In genomic region chr2:64988420-64989125, GRCh38 we compare ENCODE assay signal across 8 cellular contexts. TPM values are rescaled to one million over a fixed set of nuclear protein-coding genes. Genes with fewer than 3 reads are reported as not detected.
DNase-seq lines count a peak whose midpoint lies in the region; ATAC-seq and TF ChIP-seq lines count a peak whose summit lies in the region.

No MANE protein-coding gene starts in this region.

- ATAC-seq in GM18907 (IDR thresholded peaks at IDR 0.05; ENCODE audit: unreplicated experiment): peak; percentile 37
- peak; percentile 28 for ATAC-seq in HG03135 (IDR thresholded peaks at IDR 0.05; ENCODE audit: unreplicated experiment)
- peak; percentile 47 for ATAC-seq in activated CD8-positive, alpha-beta T cell treated with anti-CD3 and anti-CD28 coated beads, Interleukin-2, amount 10 ng/mL, durations not matched to agents 7 days and 5 days

- peak; percentile 50 for TF ChIP-seq CTCF in endodermal cell (conservative IDR thresholded peaks at IDR 0.05)
- TF ChIP-seq CTCF in mesothelial cell of epicardium (IDR thresholded peaks at IDR 0.05; ENCODE audit: unreplicated experiment): peak; percentile 35

- 0% methylated on average over 19 to 65 of the region's 65 CpGs for WGBS in endodermal cell (ENCODE audit: insufficient coverage in 1 of 2, insufficient read length in 1 of 2), 2 experiments

- no peaks in the 10 kb centered on the region for H3K9me3 Mint-ChIP-seq in activated CD8-positive, alpha-beta T cell treated with anti-CD3 and anti-CD28 coated beads, Interleukin-2, amount 10 ng/mL, durations not matched to agents 7 days and 5 days (ENCODE audit: insufficient read depth)
- H3K9me3 Mint-ChIP-seq in endodermal cell: no peaks in the 10 kb centered on the region
- H3K9me3 Mint-ChIP-seq in mesothelial cell of epicardium: no peaks in the 10 kb centered on the region

- POLR2A ChIA-PET in activated CD8-positive, alpha-beta T cell treated with anti-CD3 and anti-CD28 coated beads, Interleukin-2, amount 10 ng/mL, durations not matched to agents 7 days and 5 days (lab: Charles Lee): interaction anchor here (1.0 to 4.7 kb wide), 7 partner anchors 9 to 70 kb away, joined by 3 to 41 read pairs (median 5); no protein-coding TSS in a partner anchor

- no peaks in the 10 kb centered on the region for H3K36me3 ChIP-seq in endodermal cell (ENCODE audit: control insufficient read depth, insufficient read depth, low read length)

- peak overlapping the region; percentile 82 for H3K27ac ChIP-seq in endodermal cell (ENCODE audit: low read depth, low read length)

- H3K9me3 ChIP-seq in endodermal cell (ENCODE audit: control insufficient read depth, low read length): no peaks in the 10 kb centered on the region

- DNase-seq in AG20443 (ENCODE audit: low spot score) (peak; percentile 84), NCI-H510A treated with DMSO at 0.1 percent for 48 hours (lab: John Stamatoyannopoulos, UW) (peak; percentile 63), endodermal cell (peak; percentile 82), mesothelial cell of epicardium (ENCODE audit: low spot score in 2 of 2, unreplicated experiment in 2 of 2) (peak; percentile 59 to 72)
- DNase-seq in activated CD8-positive, alpha-beta T cell treated with anti-CD3 and anti-CD28 coated beads, Interleukin-2, amount 10 ng/mL, durations not matched to agents 7 days and 5 days: peak; percentile 87
- DNase-seq in stimulated activated CD8-positive, alpha-beta memory T cell treated with anti-CD3 and anti-CD28 coated beads, Interleukin-4, amount 100 ng/mL, for 24 hours (ENCODE audit: low read depth): peak; percentile 16

- H3K9ac ChIP-seq in endodermal cell (ENCODE audit: extremely low read depth, low read length, poor library complexity, severe bottlenecking): peak overlapping the region; percentile 78

- H3K27ac Mint-ChIP-seq in activated CD8-positive, alpha-beta T cell treated with anti-CD3 and anti-CD28 coated beads, Interleukin-2, amount 10 ng/mL, durations not matched to agents 7 days and 5 days: peak overlapping the region; percentile 76
- H3K27ac Mint-ChIP-seq in endodermal cell: peak overlapping the region; percentile 69
- H3K27ac Mint-ChIP-seq in mesothelial cell of epicardium: peak overlapping the region; percentile 98

- peaks cover 60% of the 10 kb centered on the region for H3K27me3 ChIP-seq in endodermal cell (ENCODE audit: control insufficient read depth, insufficient read depth, low read length, poor library complexity, severe bottlenecking)

- peaks cover 66% of the 10 kb centered on the region for H3K4me1 Mint-ChIP-seq in activated CD8-positive, alpha-beta T cell treated with anti-CD3 and anti-CD28 coated beads, Interleukin-2, amount 10 ng/mL, durations not matched to agents 7 days and 5 days (ENCODE audit: low read depth)
- H3K4me1 Mint-ChIP-seq in endodermal cell (peaks cover 5% of the 10 kb centered on the region), mesothelial cell of epicardium (peaks cover 23% of the 10 kb centered on the region)

- no peaks in the 10 kb centered on the region for H3K4me1 ChIP-seq in endodermal cell (ENCODE audit: control insufficient read depth, insufficient read depth, low read length)

- peaks cover 43% of the 10 kb centered on the region for H3K36me3 Mint-ChIP-seq in activated CD8-positive, alpha-beta T cell treated with anti-CD3 and anti-CD28 coated beads, Interleukin-2, amount 10 ng/mL, durations not matched to agents 7 days and 5 days (ENCODE audit: low read depth)
- H3K36me3 Mint-ChIP-seq in endodermal cell (ENCODE audit: low read depth) (peaks cover 2% of the 10 kb centered on the region), mesothelial cell of epicardium (no peaks in the 10 kb centered on the region)

- peak overlapping the region; percentile 74 for H3K4me3 Mint-ChIP-seq in activated CD8-positive, alpha-beta T cell treated with anti-CD3 and anti-CD28 coated beads, Interleukin-2, amount 10 ng/mL, durations not matched to agents 7 days and 5 days
- peak overlapping the region; percentile 62 for H3K4me3 Mint-ChIP-seq in endodermal cell
- peak overlapping the region; percentile 81 for H3K4me3 Mint-ChIP-seq in mesothelial cell of epicardium

- CTCF ChIA-PET in activated CD8-positive, alpha-beta T cell treated with anti-CD3 and anti-CD28 coated beads, Interleukin-2, amount 10 ng/mL, durations not matched to agents 7 days and 5 days (lab: Charles Lee): interaction anchor here (0.6 to 10.0 kb wide), 7 partner anchors 9 to 73 kb away, joined by 3 to 104 read pairs (median 5); no protein-coding TSS in a partner anchor

- peak overlapping the region; percentile 77 for H3K4me3 ChIP-seq in endodermal cell (ENCODE audit: low read length)

- peaks cover 14% of the 10 kb centered on the region for H3K27me3 Mint-ChIP-seq in activated CD8-positive, alpha-beta T cell treated with anti-CD3 and anti-CD28 coated beads, Interleukin-2, amount 10 ng/mL, durations not matched to agents 7 days and 5 days (ENCODE audit: low read depth)
- H3K27me3 Mint-ChIP-seq in endodermal cell (ENCODE audit: insufficient read depth): peaks cover 77% of the 10 kb centered on the region
- peaks cover 27% of the 10 kb centered on the region for H3K27me3 Mint-ChIP-seq in mesothelial cell of epicardium (ENCODE audit: low read depth)

RNA-seq across cellular contexts. Expression of gene SLC1A4, which starts 0.6 kb away (rescaled TPM):
- total RNA-seq in activated CD8-positive, alpha-beta T cell treated with anti-CD3 and anti-CD28 coated beads, Interleukin-2, amount 10 ng/mL, durations not matched to agents 7 days and 5 days: 10 to 100 TPM; 48.8 to 50.1 TPM
- total RNA-seq in endodermal cell: 1 to 10 TPM in 1 of 2 donors, under 1 TPM in 1; 0.07 to 1.9 TPM
- polyA plus RNA-seq in endodermal cell (2013, experiment 1 of 2): 6.9 TPM
- 6.4 TPM for polyA plus RNA-seq in endodermal cell (2013, experiment 2 of 2)
- total RNA-seq in mesothelial cell of epicardium: 4.3 to 6.0 TPM (median 5.3 TPM) in 3 replicates

Comparison
In these comparisons a context has a peak if more than half of its experiments do, and no peak if none do; other contexts are left out.
1. Peak in every context shown above with its lines: DNase-seq, ATAC-seq, H3K4me3 ChIP-seq and H3K27ac ChIP-seq.
2. DNase-seq: peak in every context shown above with its lines; median percentile 87 in activated CD8-positive, alpha-beta T cell treated with anti-CD3 and anti-CD28 coated beads, Interleukin-2, amount 10 ng/mL, durations not matched to agents 7 days and 5 days; 84 in AG20443; 82 in endodermal cell; 66 in mesothelial cell of epicardium; 63 in NCI-H510A treated with DMSO at 0.1 percent for 48 hours; 16 in stimulated activated CD8-positive, alpha-beta memory T cell treated with anti-CD3 and anti-CD28 coated beads, Interleukin-4, amount 100 ng/mL, for 24 hours.